ENCODE assay signal across 2 cellular contexts in the genomic region with DNA sequence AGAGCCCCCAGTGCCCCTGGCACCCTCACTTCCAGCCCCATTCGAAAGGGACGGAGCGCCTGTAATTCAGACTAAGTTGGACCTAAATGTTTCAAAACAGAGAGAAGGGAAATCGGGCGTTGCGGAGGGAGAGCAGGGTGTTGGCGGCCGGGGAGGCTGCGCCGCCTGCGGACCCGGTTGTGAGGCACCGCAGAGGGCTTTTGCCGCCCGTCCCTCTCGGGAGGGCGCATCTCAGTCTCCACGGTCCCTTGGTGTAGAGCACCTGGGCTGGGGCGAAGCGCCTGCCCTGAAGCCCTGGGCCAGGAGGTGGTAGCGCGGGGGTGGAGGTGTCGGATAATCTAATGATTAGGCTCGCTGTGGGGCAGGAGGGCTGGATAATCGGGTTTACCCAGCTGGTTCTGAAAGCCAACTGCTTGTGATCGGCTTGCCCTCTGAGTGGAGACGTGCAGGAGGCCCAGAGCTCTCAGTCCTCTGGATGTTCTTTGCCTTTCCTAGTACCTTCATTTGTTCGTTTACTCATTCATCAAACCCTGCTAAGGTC.
TF ChIP-seq lines count a peak whose summit lies in the region.

No MANE protein-coding gene starts in this region.

TF ChIP-seq in IMR-90, 13 proteins besides CTCF, POLR2A, EP300 and RAD21:
- TF ChIP-seq, protein P1, sequence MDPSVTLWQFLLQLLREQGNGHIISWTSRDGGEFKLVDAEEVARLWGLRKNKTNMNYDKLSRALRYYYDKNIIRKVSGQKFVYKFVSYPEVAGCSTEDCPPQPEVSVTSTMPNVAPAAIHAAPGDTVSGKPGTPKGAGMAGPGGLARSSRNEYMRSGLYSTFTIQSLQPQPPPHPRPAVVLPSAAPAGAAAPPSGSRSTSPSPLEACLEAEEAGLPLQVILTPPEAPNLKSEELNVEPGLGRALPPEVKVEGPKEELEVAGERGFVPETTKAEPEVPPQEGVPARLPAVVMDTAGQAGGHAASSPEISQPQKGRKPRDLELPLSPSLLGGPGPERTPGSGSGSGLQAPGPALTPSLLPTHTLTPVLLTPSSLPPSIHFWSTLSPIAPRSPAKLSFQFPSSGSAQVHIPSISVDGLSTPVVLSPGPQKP (IDR thresholded peaks at IDR 0.05; ENCODE audit: borderline replicate concordance, low read depth, low read length), result no peak
- TF ChIP-seq MAZ (IDR thresholded peaks at IDR 0.05; ENCODE audit: borderline replicate concordance, low read depth, low read length) (no peak), BHLHE40 (IDR thresholded peaks at IDR 0.05; ENCODE audit: low read depth, low read length) (no peak), SMC3 (IDR thresholded peaks at IDR 0.05; ENCODE audit: low read depth, low read length) (no peak), RFX5 (IDR thresholded peaks at IDR 0.05; ENCODE audit: low read depth, low read length) (no peak), CHD1 (IDR thresholded peaks at IDR 0.05; ENCODE audit: low read depth, low read length) (no peak)

TF ChIP-seq in endothelial cell of umbilical vein, 7 proteins besides CTCF, POLR2A, EP300 and RAD21:
- TF ChIP-seq EZH2 (IDR thresholded peaks at IDR 0.05; ENCODE audit: borderline replicate concordance, low read depth, low read length, severe bottlenecking) (no peak), POLR2AphosphoS5 (IDR thresholded peaks at IDR 0.05; ENCODE audit: insufficient read depth, low read depth, low read length) (no peak), GATA2 (IDR thresholded peaks at IDR 0.05; ENCODE audit: insufficient read depth, insufficient read length, low read depth, low read length) (no peak), MYC (IDR thresholded peaks at IDR 0.05; ENCODE audit: low read depth, low read length) (no peak), FOS (IDR thresholded peaks at IDR 0.05; ENCODE audit: borderline replicate concordance, insufficient read depth, low read length) (no peak), JUN (IDR thresholded peaks at IDR 0.05; ENCODE audit: borderline replicate concordance, insufficient read depth, insufficient read length, low read depth) (no peak)
